Comparison of ENCODE assay signal across 1 cellular context in genomic region chr12:46494424-46494823, GRCh38.
TF ChIP-seq lines count a peak whose summit lies in the region.

No MANE protein-coding gene starts in this region.

TF ChIP-seq in HepG2, 621 proteins besides CTCF, POLR2A, EP300 and RAD21 (continued from another document and continues in another):
- TF ChIP-seq HNF1A (IDR thresholded peaks at IDR 0.05; ENCODE audit: low read depth) = peak; percentile 42
- TF ChIP-seq HNF1A (CRISPR knock-in tag; IDR thresholded peaks at IDR 0.05; ENCODE audit: borderline replicate concordance) = peak; percentile 73; the same call in 1 of the 2 replicates
- no peak for TF ChIP-seq TBL1XR1 (IDR thresholded peaks at IDR 0.05; ENCODE audit: borderline replicate concordance, low read length, partially characterized antibody)
- no peak for TF ChIP-seq TOPORS (CRISPR knock-in tag; IDR thresholded peaks at IDR 0.05)
- TF ChIP-seq TIGD3 (CRISPR knock-in tag; IDR thresholded peaks at IDR 0.05; ENCODE audit: borderline replicate concordance) = no peak
- no peak for TF ChIP-seq ZNF574 (CRISPR knock-in tag; IDR thresholded peaks at IDR 0.05)
- TF ChIP-seq ZNF160 (CRISPR knock-in tag; IDR thresholded peaks at IDR 0.05) = no peak
- TF ChIP-seq TMF1 (CRISPR knock-in tag; IDR thresholded peaks at IDR 0.05; ENCODE audit: low read depth) = no peak
- TF ChIP-seq SNAPC2 (CRISPR knock-in tag; IDR thresholded peaks at IDR 0.05) = no peak
- no peak for TF ChIP-seq NFKBIZ (CRISPR knock-in tag; IDR thresholded peaks at IDR 0.05)
- TF ChIP-seq KDM6A (CRISPR knock-in tag; IDR thresholded peaks at IDR 0.05; ENCODE audit: low read depth) = peak; percentile 50; the same call in 1 of the 2 replicates
- TF ChIP-seq NR2F1 (CRISPR knock-in tag; IDR thresholded peaks at IDR 0.05) = no peak
- TF ChIP-seq, protein P1, sequence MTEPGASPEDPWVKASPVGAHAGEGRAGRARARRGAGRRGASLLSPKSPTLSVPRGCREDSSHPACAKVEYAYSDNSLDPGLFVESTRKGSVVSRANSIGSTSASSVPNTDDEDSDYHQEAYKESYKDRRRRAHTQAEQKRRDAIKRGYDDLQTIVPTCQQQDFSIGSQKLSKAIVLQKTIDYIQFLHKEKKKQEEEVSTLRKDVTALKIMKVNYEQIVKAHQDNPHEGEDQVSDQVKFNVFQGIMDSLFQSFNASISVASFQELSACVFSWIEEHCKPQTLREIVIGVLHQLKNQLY (CRISPR knock-in tag; IDR thresholded peaks at IDR 0.05) = no peak
- TF ChIP-seq TRIM24 (CRISPR knock-in tag; IDR thresholded peaks at IDR 0.05) = no peak
- no peak for TF ChIP-seq ZNF296 (CRISPR knock-in tag; conservative IDR thresholded peaks at IDR 0.05)
- TF ChIP-seq AGO1 (IDR thresholded peaks at IDR 0.05; ENCODE audit: low read depth, low read length, poor library complexity, severe bottlenecking) = no peak
- TF ChIP-seq, protein P2, sequence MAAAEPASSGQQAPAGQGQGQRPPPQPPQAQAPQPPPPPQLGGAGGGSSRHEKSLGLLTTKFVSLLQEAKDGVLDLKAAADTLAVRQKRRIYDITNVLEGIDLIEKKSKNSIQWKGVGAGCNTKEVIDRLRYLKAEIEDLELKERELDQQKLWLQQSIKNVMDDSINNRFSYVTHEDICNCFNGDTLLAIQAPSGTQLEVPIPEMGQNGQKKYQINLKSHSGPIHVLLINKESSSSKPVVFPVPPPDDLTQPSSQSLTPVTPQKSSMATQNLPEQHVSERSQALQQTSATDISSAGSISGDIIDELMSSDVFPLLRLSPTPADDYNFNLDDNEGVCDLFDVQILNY (CRISPR knock-in tag; conservative IDR thresholded peaks at IDR 0.05) = no peak
- peak; percentile 91 for TF ChIP-seq TCF7 (IDR thresholded peaks at IDR 0.05; ENCODE audit: low read depth)
- TF ChIP-seq, protein P3, sequence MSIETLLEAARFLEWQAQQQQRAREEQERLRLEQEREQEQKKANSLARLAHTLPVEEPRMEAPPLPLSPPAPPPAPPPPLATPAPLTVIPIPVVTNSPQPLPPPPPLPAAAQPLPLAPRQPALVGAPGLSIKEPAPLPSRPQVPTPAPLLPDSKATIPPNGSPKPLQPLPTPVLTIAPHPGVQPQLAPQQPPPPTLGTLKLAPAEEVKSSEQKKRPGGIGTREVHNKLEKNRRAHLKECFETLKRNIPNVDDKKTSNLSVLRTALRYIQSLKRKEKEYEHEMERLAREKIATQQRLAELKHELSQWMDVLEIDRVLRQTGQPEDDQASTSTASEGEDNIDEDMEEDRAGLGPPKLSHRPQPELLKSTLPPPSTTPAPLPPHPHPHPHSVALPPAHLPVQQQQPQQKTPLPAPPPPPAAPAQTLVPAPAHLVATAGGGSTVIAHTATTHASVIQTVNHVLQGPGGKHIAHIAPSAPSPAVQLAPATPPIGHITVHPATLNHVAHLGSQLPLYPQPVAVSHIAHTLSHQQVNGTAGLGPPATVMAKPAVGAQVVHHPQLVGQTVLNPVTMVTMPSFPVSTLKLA (IDR thresholded peaks at IDR 0.05) = no peak
- TF ChIP-seq ZNF510 (CRISPR knock-in tag; IDR thresholded peaks at IDR 0.05; ENCODE audit: low read depth) = no peak
- no peak for TF ChIP-seq RFXAP (CRISPR knock-in tag; IDR thresholded peaks at IDR 0.05; ENCODE audit: borderline replicate concordance)
- no peak for TF ChIP-seq CHD4 (IDR thresholded peaks at IDR 0.05; ENCODE audit: borderline replicate concordance, low read length)
- no peak for TF ChIP-seq ZFYVE20 (CRISPR knock-in tag; IDR thresholded peaks at IDR 0.05; ENCODE audit: borderline replicate concordance, low read depth)
- TF ChIP-seq ZNF547 (CRISPR knock-in tag; IDR thresholded peaks at IDR 0.05) = no peak
- no peak for TF ChIP-seq SATB2 (CRISPR knock-in tag; IDR thresholded peaks at IDR 0.05)
- TF ChIP-seq, protein P4, sequence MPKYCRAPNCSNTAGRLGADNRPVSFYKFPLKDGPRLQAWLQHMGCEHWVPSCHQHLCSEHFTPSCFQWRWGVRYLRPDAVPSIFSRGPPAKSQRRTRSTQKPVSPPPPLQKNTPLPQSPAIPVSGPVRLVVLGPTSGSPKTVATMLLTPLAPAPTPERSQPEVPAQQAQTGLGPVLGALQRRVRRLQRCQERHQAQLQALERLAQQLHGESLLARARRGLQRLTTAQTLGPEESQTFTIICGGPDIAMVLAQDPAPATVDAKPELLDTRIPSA (CRISPR knock-in tag; IDR thresholded peaks at IDR 0.05; ENCODE audit: borderline replicate concordance) = no peak
- no peak for TF ChIP-seq ZC3H13 (CRISPR knock-in tag; IDR thresholded peaks at IDR 0.05)
- TF ChIP-seq BCL6 (CRISPR knock-in tag; IDR thresholded peaks at IDR 0.05) = peak; percentile 78
- no peak for TF ChIP-seq TSC22D2 (CRISPR knock-in tag; IDR thresholded peaks at IDR 0.05; ENCODE audit: borderline replicate concordance)
- TF ChIP-seq SKIL (CRISPR knock-in tag; IDR thresholded peaks at IDR 0.05; ENCODE audit: borderline replicate concordance) = no peak
- TF ChIP-seq MIER2 (CRISPR knock-in tag; IDR thresholded peaks at IDR 0.05) = no peak
- TF ChIP-seq ZNF580 (CRISPR knock-in tag; IDR thresholded peaks at IDR 0.05; ENCODE audit: borderline replicate concordance, low read depth) = no peak
- peak; percentile 37; the same call in 1 of the 2 replicates for TF ChIP-seq CBFB (CRISPR knock-in tag; IDR thresholded peaks at IDR 0.05)
- TF ChIP-seq KLF15 (CRISPR knock-in tag; IDR thresholded peaks at IDR 0.05; ENCODE audit: borderline replicate concordance) = no peak
- TF ChIP-seq, protein P5, sequence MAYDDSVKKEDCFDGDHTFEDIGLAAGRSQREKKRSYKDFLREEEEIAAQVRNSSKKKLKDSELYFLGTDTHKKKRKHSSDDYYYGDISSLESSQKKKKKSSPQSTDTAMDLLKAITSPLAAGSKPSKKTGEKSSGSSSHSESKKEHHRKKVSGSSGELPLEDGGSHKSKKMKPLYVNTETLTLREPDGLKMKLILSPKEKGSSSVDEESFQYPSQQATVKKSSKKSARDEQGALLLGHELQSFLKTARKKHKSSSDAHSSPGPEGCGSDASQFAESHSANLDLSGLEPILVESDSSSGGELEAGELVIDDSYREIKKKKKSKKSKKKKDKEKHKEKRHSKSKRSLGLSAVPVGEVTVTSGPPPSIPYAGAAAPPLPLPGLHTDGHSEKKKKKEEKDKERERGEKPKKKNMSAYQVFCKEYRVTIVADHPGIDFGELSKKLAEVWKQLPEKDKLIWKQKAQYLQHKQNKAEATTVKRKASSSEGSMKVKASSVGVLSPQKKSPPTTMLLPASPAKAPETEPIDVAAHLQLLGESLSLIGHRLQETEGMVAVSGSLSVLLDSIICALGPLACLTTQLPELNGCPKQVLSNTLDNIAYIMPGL (CRISPR knock-in tag; IDR thresholded peaks at IDR 0.05; ENCODE audit: borderline replicate concordance in 1 of 2, low read depth in 1 of 2) = no peak
- no peak for TF ChIP-seq MBNL3 (CRISPR knock-in tag; conservative IDR thresholded peaks at IDR 0.05)
- TF ChIP-seq TGIF2 (CRISPR knock-in tag; IDR thresholded peaks at IDR 0.05) = no peak
- no peak for TF ChIP-seq PCBP1 (IDR thresholded peaks at IDR 0.05; ENCODE audit: borderline replicate concordance, low read depth, low read length)
- TF ChIP-seq HBP1 (CRISPR knock-in tag; IDR thresholded peaks at IDR 0.05; ENCODE audit: low read depth) = no peak
- peak; percentile 100 for TF ChIP-seq TEAD3 (CRISPR knock-in tag; optimal IDR thresholded peaks at IDR 0.05; ENCODE audit: borderline replicate concordance)
- TF ChIP-seq, protein P6, sequence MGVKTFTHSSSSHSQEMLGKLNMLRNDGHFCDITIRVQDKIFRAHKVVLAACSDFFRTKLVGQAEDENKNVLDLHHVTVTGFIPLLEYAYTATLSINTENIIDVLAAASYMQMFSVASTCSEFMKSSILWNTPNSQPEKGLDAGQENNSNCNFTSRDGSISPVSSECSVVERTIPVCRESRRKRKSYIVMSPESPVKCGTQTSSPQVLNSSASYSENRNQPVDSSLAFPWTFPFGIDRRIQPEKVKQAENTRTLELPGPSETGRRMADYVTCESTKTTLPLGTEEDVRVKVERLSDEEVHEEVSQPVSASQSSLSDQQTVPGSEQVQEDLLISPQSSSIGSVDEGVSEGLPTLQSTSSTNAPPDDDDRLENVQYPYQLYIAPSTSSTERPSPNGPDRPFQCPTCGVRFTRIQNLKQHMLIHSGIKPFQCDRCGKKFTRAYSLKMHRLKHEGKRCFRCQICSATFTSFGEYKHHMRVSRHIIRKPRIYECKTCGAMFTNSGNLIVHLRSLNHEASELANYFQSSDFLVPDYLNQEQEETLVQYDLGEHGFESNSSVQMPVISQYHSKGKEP (CRISPR knock-in tag; IDR thresholded peaks at IDR 0.05) = no peak
- no peak for TF ChIP-seq ZNF781 (CRISPR knock-in tag; IDR thresholded peaks at IDR 0.05; ENCODE audit: borderline replicate concordance, not compliant biosample characterization)
